ENCODE assay signal across 34 cellular contexts in genomic region chr4:81259151-81259550, GRCh38.
"Had no signal": no experiment of that assay in that cellular context is flagged by ENCODE, and none has a peak within 500 bp of the region (broad histone marks: within the 10 kb centered on the region; RNA-seq: fewer than 3 reads in every experiment).

No MANE protein-coding gene starts in this region.

- H3K4me1 Mint-ChIP-seq: activated CD4-positive, alpha-beta T cell treated with anti-CD3 and anti-CD28 coated beads for 36 hours; activated CD4-positive, alpha-beta T cell treated with anti-CD3 and anti-CD28 coated beads, Interleukin-2, amount 10 ng/mL, durations not matched to agents 24 days and 14 days; activated CD8-positive, alpha-beta memory T cell treated with anti-CD3 and anti-CD28 coated beads, Interleukin-2, amount 10 ng/mL, durations not matched to agents 7 days and 5 days; activated naive CD4-positive, alpha-beta T cell treated with anti-CD3 and anti-CD28 coated beads, Interleukin-2, amount 10 ng/mL, durations not matched to agents 7 days and 5 days; activated naive CD8-positive, alpha-beta T cell treated with anti-CD3 and anti-CD28 coated beads, Interleukin-2, amount 10 ng/mL, durations not matched to agents 7 days and 5 days; central memory CD8-positive, alpha-beta T cell; T-helper 17 cell had no signal

- H3K27ac ChIP-seq: brain microvascular endothelial cell, coronary artery, dorsolateral prefrontal cortex, esophagus muscularis mucosa, foreskin keratinocyte, gastrocnemius medialis, heart left ventricle had no signal

- H3K4me3 ChIP-seq: coronary artery, dorsolateral prefrontal cortex, esophagus muscularis mucosa, gastrocnemius medialis, heart left ventricle had no signal

- H3K9me3 ChIP-seq: esophagus muscularis mucosa, gastrocnemius medialis, heart left ventricle had no signal

- H3K27ac Mint-ChIP-seq: activated CD4-positive, alpha-beta memory T cell treated with anti-CD3 and anti-CD28 coated beads for 36 hours; activated CD4-positive, alpha-beta T cell treated with anti-CD3 and anti-CD28 coated beads for 36 hours; activated CD4-positive, alpha-beta T cell treated with anti-CD3 and anti-CD28 coated beads, Interleukin-2, amount 10 ng/mL, durations not matched to agents 24 days and 14 days; activated CD8-positive, alpha-beta memory T cell treated with anti-CD3 and anti-CD28 coated beads, Interleukin-2, amount 10 ng/mL, durations not matched to agents 7 days and 5 days; activated CD8-positive, alpha-beta T cell treated with anti-CD3 and anti-CD28 coated beads, Interleukin-2, amount 10 ng/mL, durations not matched to agents 7 days and 5 days; activated naive CD4-positive, alpha-beta T cell treated with anti-CD3 and anti-CD28 coated beads, Interleukin-2, amount 10 ng/mL, durations not matched to agents 7 days and 5 days; activated naive CD4-positive, alpha-beta T cell treated with anti-CD3 and anti-CD28 coated beads, Interleukin-2, amount 50 U/mL, for 72 hours; activated naive CD8-positive, alpha-beta T cell treated with anti-CD3 and anti-CD28 coated beads, Interleukin-2, amount 10 ng/mL, durations not matched to agents 7 days and 5 days; activated T-helper 1 cell treated with anti-CD3 and anti-CD28 coated beads, Interleukin-12 subunit alpha, Interleukin-12 subunit beta, Interleukin-2, Interleukin-4 antibody, amounts not matched to agents 30 ng/mL and 10 ng/mL and 1 ng/mL, durations not matched to agents 14 hours and 24 hours and 36 hours; activated T-helper 2 cell treated with anti-CD3 and anti-CD28 coated beads, Interferon-gamma antibody, Interleukin-2, Interleukin-4, amounts not matched to agents 10 μg/mL and 5 μg/mL and 100 μg/mL, durations not matched to agents 14 hours and 24 hours and 36 hours; dendritic cell treated with granulocyte-macrophage colony-stimulating factor and Interleukin-4, amounts not matched to agents 40 ng/mL and 50 ng/mL, for 4 days; T-helper 17 cell; T-helper 2 cell treated with Interferon-gamma antibody and Interleukin-4, amounts not matched to agents 5 μg/mL and 100 μg/mL, for 36 hours had no signal

- DNase-seq: activated CD4-positive, alpha-beta memory T cell treated with anti-CD3 and anti-CD28 coated beads for 36 hours; activated CD4-positive, alpha-beta T cell treated with anti-CD3 and anti-CD28 coated beads for 36 hours; activated CD4-positive, alpha-beta T cell treated with anti-CD3 and anti-CD28 coated beads, Interleukin-2, amount 10 ng/mL, durations not matched to agents 24 days and 14 days; activated CD4-positive, CD25-positive, alpha-beta regulatory T cell; activated CD4-positive, CD25-positive, alpha-beta regulatory T cell treated with anti-CD3 and anti-CD28 coated beads, Interleukin-2, amount 50 U/mL, for 72 hours; activated CD8-positive, alpha-beta memory T cell treated with anti-CD3 and anti-CD28 coated beads, Interleukin-2, amount 10 ng/mL, durations not matched to agents 7 days and 5 days; activated CD8-positive, alpha-beta memory T cell treated with anti-CD3 and anti-CD28 coated beads, Interleukin-2, amount 50 U/mL, for 4 hours; activated CD8-positive, alpha-beta T cell treated with anti-CD3 and anti-CD28 coated beads, Interleukin-2, amount 10 ng/mL, durations not matched to agents 7 days and 5 days; activated effector memory CD4-positive, alpha-beta T cell treated with anti-CD3 and anti-CD28 coated beads, Interleukin-2, amount 50 U/mL, for 16 hours; activated naive CD4-positive, alpha-beta T cell; activated naive CD4-positive, alpha-beta T cell treated with anti-CD3 and anti-CD28 coated beads, Interleukin-2, amount 10 ng/mL, durations not matched to agents 7 days and 5 days; activated naive CD8-positive, alpha-beta T cell treated with anti-CD3 and anti-CD28 coated beads, Interleukin-2, amount 10 ng/mL, durations not matched to agents 7 days and 5 days; activated T-cell treated with anti-CD3 and anti-CD28 coated beads, Interleukin-2, amount 50 U/mL, for 1 hour; activated T-cell treated with anti-CD3 and anti-CD28 coated beads, Interleukin-2, amount 50 U/mL, for 48 hours; amniotic stem cell; anterior cingulate cortex; brain microvascular endothelial cell; dorsolateral prefrontal cortex; effector memory CD4-positive, alpha-beta T cell; foreskin keratinocyte; gastrocnemius medialis; glutamatergic neuron; heart left ventricle; T-helper 1 cell; T-helper 17 cell; T1000 had no signal

- ATAC-seq: activated CD4-positive, alpha-beta T cell treated with anti-CD3 and anti-CD28 coated beads for 36 hours; activated CD8-positive, alpha-beta memory T cell treated with anti-CD3 and anti-CD28 coated beads, Interleukin-2, amount 10 ng/mL, durations not matched to agents 7 days and 5 days; activated CD8-positive, alpha-beta T cell treated with anti-CD3 and anti-CD28 coated beads, Interleukin-2, amount 10 ng/mL, durations not matched to agents 7 days and 5 days; activated naive CD4-positive, alpha-beta T cell treated with anti-CD3 and anti-CD28 coated beads, Interleukin-2, amount 50 U/mL, for 72 hours; foreskin keratinocyte; gastrocnemius medialis; heart left ventricle; T-helper 17 cell had no signal

- H3K36me3 Mint-ChIP-seq: activated CD4-positive, alpha-beta memory T cell treated with anti-CD3 and anti-CD28 coated beads for 36 hours; activated CD8-positive, alpha-beta memory T cell treated with anti-CD3 and anti-CD28 coated beads, Interleukin-2, amount 10 ng/mL, durations not matched to agents 7 days and 5 days; activated naive CD4-positive, alpha-beta T cell treated with anti-CD3 and anti-CD28 coated beads, Interleukin-2, amount 10 ng/mL, durations not matched to agents 7 days and 5 days; activated naive CD4-positive, alpha-beta T cell treated with anti-CD3 and anti-CD28 coated beads, Interleukin-2, amount 50 U/mL, for 72 hours; activated naive CD8-positive, alpha-beta T cell treated with anti-CD3 and anti-CD28 coated beads, Interleukin-2, amount 10 ng/mL, durations not matched to agents 7 days and 5 days had no signal

- H3K27me3 Mint-ChIP-seq: activated CD4-positive, alpha-beta memory T cell treated with anti-CD3 and anti-CD28 coated beads for 36 hours; activated CD4-positive, alpha-beta T cell treated with anti-CD3 and anti-CD28 coated beads, Interleukin-2, amount 10 ng/mL, durations not matched to agents 24 days and 14 days; activated CD8-positive, alpha-beta memory T cell treated with anti-CD3 and anti-CD28 coated beads, Interleukin-2, amount 10 ng/mL, durations not matched to agents 7 days and 5 days; activated naive CD4-positive, alpha-beta T cell treated with anti-CD3 and anti-CD28 coated beads, Interleukin-2, amount 10 ng/mL, durations not matched to agents 7 days and 5 days; central memory CD8-positive, alpha-beta T cell; dendritic cell treated with granulocyte-macrophage colony-stimulating factor and Interleukin-4, amounts not matched to agents 40 ng/mL and 50 ng/mL, for 4 days had no signal

- H3K4me3 Mint-ChIP-seq: activated CD4-positive, alpha-beta memory T cell treated with anti-CD3 and anti-CD28 coated beads for 36 hours; activated CD4-positive, alpha-beta T cell treated with anti-CD3 and anti-CD28 coated beads for 36 hours; activated CD4-positive, alpha-beta T cell treated with anti-CD3 and anti-CD28 coated beads, Interleukin-2, amount 10 ng/mL, durations not matched to agents 24 days and 14 days; activated CD8-positive, alpha-beta memory T cell treated with anti-CD3 and anti-CD28 coated beads, Interleukin-2, amount 10 ng/mL, durations not matched to agents 7 days and 5 days; activated CD8-positive, alpha-beta T cell treated with anti-CD3 and anti-CD28 coated beads, Interleukin-2, amount 10 ng/mL, durations not matched to agents 7 days and 5 days; activated naive CD4-positive, alpha-beta T cell treated with anti-CD3 and anti-CD28 coated beads, Interleukin-2, amount 10 ng/mL, durations not matched to agents 7 days and 5 days; activated naive CD8-positive, alpha-beta T cell treated with anti-CD3 and anti-CD28 coated beads, Interleukin-2, amount 10 ng/mL, durations not matched to agents 7 days and 5 days; activated T-helper 1 cell treated with anti-CD3 and anti-CD28 coated beads, Interleukin-12 subunit alpha, Interleukin-12 subunit beta, Interleukin-2, Interleukin-4 antibody, amounts not matched to agents 30 ng/mL and 10 ng/mL and 1 ng/mL, durations not matched to agents 14 hours and 24 hours and 36 hours; central memory CD8-positive, alpha-beta T cell; dendritic cell treated with granulocyte-macrophage colony-stimulating factor and Interleukin-4, amounts not matched to agents 40 ng/mL and 50 ng/mL, for 4 days; T-helper 17 cell; T-helper 2 cell treated with Interferon-gamma antibody and Interleukin-4, amounts not matched to agents 5 μg/mL and 100 μg/mL, for 36 hours had no signal

- H3K27me3 ChIP-seq: brain microvascular endothelial cell, esophagus muscularis mucosa, gastrocnemius medialis, heart left ventricle had no signal

- H3K9me3 Mint-ChIP-seq: activated CD4-positive, alpha-beta memory T cell treated with anti-CD3 and anti-CD28 coated beads for 36 hours; activated CD4-positive, alpha-beta T cell treated with anti-CD3 and anti-CD28 coated beads, Interleukin-2, amount 10 ng/mL, durations not matched to agents 24 days and 14 days; activated naive CD4-positive, alpha-beta T cell treated with anti-CD3 and anti-CD28 coated beads, Interleukin-2, amount 10 ng/mL, durations not matched to agents 7 days and 5 days; activated naive CD4-positive, alpha-beta T cell treated with anti-CD3 and anti-CD28 coated beads, Interleukin-2, amount 50 U/mL, for 72 hours; activated naive CD8-positive, alpha-beta T cell treated with anti-CD3 and anti-CD28 coated beads, Interleukin-2, amount 10 ng/mL, durations not matched to agents 7 days and 5 days; activated T-helper 1 cell treated with anti-CD3 and anti-CD28 coated beads, Interleukin-12 subunit alpha, Interleukin-12 subunit beta, Interleukin-2, Interleukin-4 antibody, amounts not matched to agents 30 ng/mL and 10 ng/mL and 1 ng/mL, durations not matched to agents 14 hours and 24 hours and 36 hours; activated T-helper 2 cell treated with anti-CD3 and anti-CD28 coated beads, Interferon-gamma antibody, Interleukin-2, Interleukin-4, amounts not matched to agents 10 μg/mL and 5 μg/mL and 100 μg/mL, durations not matched to agents 14 hours and 24 hours and 36 hours; central memory CD8-positive, alpha-beta T cell; dendritic cell treated with granulocyte-macrophage colony-stimulating factor and Interleukin-4, amounts not matched to agents 40 ng/mL and 50 ng/mL, for 4 days; T-helper 2 cell treated with Interferon-gamma antibody and Interleukin-4, amounts not matched to agents 5 μg/mL and 100 μg/mL, for 36 hours had no signal

- H3K4me1 ChIP-seq: esophagus muscularis mucosa, foreskin keratinocyte, gastrocnemius medialis, heart left ventricle had no signal

- H3K36me3 ChIP-seq: brain microvascular endothelial cell, esophagus muscularis mucosa, gastrocnemius medialis, heart left ventricle had no signal
